ENCODE assay signal across 16 cellular contexts in the genomic region with DNA sequence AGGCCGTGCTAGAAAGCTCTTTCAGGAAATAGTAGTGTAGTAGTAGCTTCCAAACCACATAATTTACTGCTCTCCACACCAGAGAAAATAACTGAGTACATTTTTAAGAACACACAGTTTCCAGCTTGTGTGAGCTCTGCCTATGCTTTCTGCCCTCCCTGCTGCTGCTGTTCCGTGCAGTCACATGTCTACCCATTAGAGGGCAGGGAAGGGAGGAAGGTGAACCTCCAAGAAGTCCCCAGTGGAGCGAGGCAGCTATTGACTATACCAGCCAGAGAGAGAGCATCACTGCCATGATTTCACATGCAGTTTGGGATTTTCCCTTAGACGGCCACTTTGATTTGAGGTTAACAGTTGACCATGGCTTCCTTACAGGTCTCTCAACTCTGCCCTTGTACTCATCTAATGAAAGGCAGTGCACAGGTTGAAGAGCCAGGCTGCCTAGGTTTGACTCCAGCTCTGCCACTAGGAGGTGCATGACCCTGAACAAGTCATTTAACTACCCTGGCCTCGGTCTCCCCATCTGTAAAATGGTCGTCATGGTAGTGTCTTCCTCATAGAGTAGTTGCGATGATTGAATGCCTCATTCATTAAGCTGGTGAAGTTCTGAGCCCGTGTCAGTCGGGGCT. TPM values are rescaled to one million over a fixed set of nuclear protein-coding genes. Genes with fewer than 3 reads are reported as not detected.
DNase-seq lines count a peak whose midpoint lies in the region; ATAC-seq, FAIRE-seq and TF ChIP-seq lines count a peak whose summit lies in the region.
"Had no signal": no experiment of that assay in that cellular context is flagged by ENCODE, and none has a peak within 500 bp of the region (broad histone marks: within the 10 kb centered on the region; RNA-seq: fewer than 3 reads in every experiment).

No MANE protein-coding gene starts in this region.

- CTCF ChIA-PET in activated CD8-positive, alpha-beta T cell treated with anti-CD3 and anti-CD28 coated beads for 36 hours (lab: Charles Lee): interaction anchor here (1.1 to 1.6 kb wide), 3 partner anchors 16 to 47 kb away, joined by 4 to 6 read pairs (median 5); no protein-coding TSS in a partner anchor
- CTCF ChIA-PET in activated CD8-positive, alpha-beta T cell treated with anti-CD3 and anti-CD28 coated beads, Interleukin-2, amount 10 ng/mL, durations not matched to agents 7 days and 5 days (lab: Charles Lee): no interaction called here
- CTCF ChIA-PET in H1 (lab: Charles Lee; ENCODE audit: partially characterized antibody): interaction anchor here (0.7 to 2.5 kb wide), 16 partner anchors 9 to 147 kb away, joined by 3 to 15 read pairs (median 4); partner anchors contain the start of gene CTTN

- no peak overlapping the region for H2BK12ac ChIP-seq in H1 (ENCODE audit: low read depth, low read length)

- H3K36me3 Mint-ChIP-seq in activated CD8-positive, alpha-beta T cell treated with anti-CD3 and anti-CD28 coated beads for 36 hours (ENCODE audit: low read depth): peaks cover 53% of the 10 kb centered on the region
- peaks cover 36% of the 10 kb centered on the region for H3K36me3 Mint-ChIP-seq in activated CD8-positive, alpha-beta T cell treated with anti-CD3 and anti-CD28 coated beads, Interleukin-2, amount 10 ng/mL, durations not matched to agents 7 days and 5 days (ENCODE audit: low read depth)
- H3K36me3 Mint-ChIP-seq: natural killer cell treated with Interleukin-12 subunit alpha and Interleukin-12 subunit beta and Interleukin-15 and Interleukin-18, amount 100 ng/mL, for 72 hours had no signal

- no peak overlapping the region for H3K56ac ChIP-seq in H1 (replicated peaks; ENCODE audit: insufficient read length, low read depth, low read length)

- H3K36me3 ChIP-seq in MM.1S (replicated peaks; ENCODE audit: insufficient read depth, low read length) (no peaks in the 10 kb centered on the region; the same call in 1 of the 2 replicates), H1 (ENCODE audit: control insufficient read depth in 2 of 4, insufficient read depth in 4 of 4, low read length in 3 of 4) (peaks cover 11 to 65% (median 26%) of the 10 kb centered on the region in 4 experiments; a peak in 7 of 8 replicates), upper lobe of right lung (peaks cover 94% of the 10 kb centered on the region), lower lobe of right lung (peaks cover 89% of the 10 kb centered on the region)

- H3K79me1 ChIP-seq in H1 (ENCODE audit: low read depth, low read length): no peaks in the 10 kb centered on the region; the same call in 1 of the 2 replicates

- TF ChIP-seq RAD21 in H1 (IDR thresholded peaks at IDR 0.05 in 1 of 2, conservative IDR thresholded peaks at IDR 0.05 in 1 of 2; ENCODE audit: low read depth in 2 of 2, low read length in 2 of 2): peak in 1 of 2 experiments; percentile 18; a peak in 1 of 4 replicates

- H4K5ac ChIP-seq in H1 (ENCODE audit: insufficient read length, low read depth, low read length): no peak overlapping the region

- peaks cover 10% of the 10 kb centered on the region for H3K4me1 Mint-ChIP-seq in activated CD8-positive, alpha-beta T cell treated with anti-CD3 and anti-CD28 coated beads for 36 hours (ENCODE audit: low read depth)
- H3K4me1 Mint-ChIP-seq in activated CD8-positive, alpha-beta T cell treated with anti-CD3 and anti-CD28 coated beads, Interleukin-2, amount 10 ng/mL, durations not matched to agents 7 days and 5 days (ENCODE audit: low read depth): no peaks in the 10 kb centered on the region

- no peak overlapping the region for H3K4ac ChIP-seq in H1 (replicated peaks; ENCODE audit: insufficient read length, low read depth, low read length)

- ATAC-seq in activated CD8-positive, alpha-beta T cell treated with anti-CD3 and anti-CD28 coated beads for 36 hours: peak; percentile 30
- ATAC-seq in activated CD8-positive, alpha-beta T cell treated with anti-CD3 and anti-CD28 coated beads, Interleukin-2, amount 10 ng/mL, durations not matched to agents 7 days and 5 days: no peak
- ATAC-seq in upper lobe of right lung (no peak), lower lobe of right lung (no peak), GM18907 (IDR thresholded peaks at IDR 0.05; ENCODE audit: unreplicated experiment) (no peak)
- ATAC-seq: effector memory CD8-positive, alpha-beta T cell had no signal

- no peak overlapping the region for H3K23ac ChIP-seq in H1 (ENCODE audit: insufficient read length)

- H3K23me2 ChIP-seq in H1 (ENCODE audit: low read depth, low read length): no peaks in the 10 kb centered on the region

- no peak overlapping the region for H3K27ac ChIP-seq in MM.1S (ENCODE audit: low read length)
- no peak overlapping the region for H3K27ac ChIP-seq in H1 (ENCODE audit: low read depth, low read length)
- H3K27ac ChIP-seq in upper lobe of right lung: no peak overlapping the region
- H3K27ac ChIP-seq in lower lobe of right lung: no peak overlapping the region
- H3K27ac ChIP-seq: testis had no signal

- H3K4me2 ChIP-seq in MM.1S (ENCODE audit: low read depth, low read length): no peak overlapping the region
- H3K4me2 ChIP-seq in H1 (ENCODE audit: insufficient read depth in 1 of 2, low read depth in 2 of 2, low read length in 2 of 2): no peak overlapping the region

- no peaks in the 10 kb centered on the region for H3K27me3 Mint-ChIP-seq in activated CD8-positive, alpha-beta T cell treated with anti-CD3 and anti-CD28 coated beads for 36 hours
- H3K27me3 Mint-ChIP-seq in activated CD8-positive, alpha-beta T cell treated with anti-CD3 and anti-CD28 coated beads, Interleukin-2, amount 10 ng/mL, durations not matched to agents 7 days and 5 days (ENCODE audit: low read depth): no peaks in the 10 kb centered on the region
- H3K27me3 Mint-ChIP-seq: effector memory CD8-positive, alpha-beta T cell; natural killer cell treated with Interleukin-12 subunit alpha and Interleukin-12 subunit beta and Interleukin-15 and Interleukin-18, amount 100 ng/mL, for 72 hours had no signal

- H2BK20ac ChIP-seq in H1 (ENCODE audit: low read length): no peak overlapping the region

- TF ChIP-seq EP300 in H1 (IDR thresholded peaks at IDR 0.05; ENCODE audit: borderline replicate concordance in 1 of 2, low read depth in 2 of 2, low read length in 2 of 2): no peak

- no peak for FAIRE-seq in H1 (lab: Jason Lieb, UNC)

- no peak overlapping the region for H4K8ac ChIP-seq in H1 (ENCODE audit: extremely low read depth, insufficient read depth, low read length)

- 88% methylated on average over 9 of the region's 9 CpGs; no CpG with 5 or more reads in 1 of the 2 experiments for WGBS in H1 (ENCODE audit: extremely low coverage in 1 of 2, insufficient coverage in 1 of 2, insufficient read length in 1 of 2, insufficient replicate concordance in 2 of 2, low coverage in 1 of 2, low lambda C conversion rate in 2 of 2, missing lambda C conversion rate in 1 of 2), 2 experiments

- H2AFZ ChIP-seq in MM.1S (ENCODE audit: low read length) (no peak overlapping the region), H1 (ENCODE audit: low read length) (no peak overlapping the region)

- no peaks in the 10 kb centered on the region for H3F3A ChIP-seq in MM.1S (ENCODE audit: insufficient read depth, low read length)

- no peak overlapping the region for H3K18ac ChIP-seq in H1 (ENCODE audit: extremely low read depth, low read length)

- H4K91ac ChIP-seq in H1 (replicated peaks; ENCODE audit: insufficient read length, low read length): no peak overlapping the region

- no peak for DNase-seq in activated CD8-positive, alpha-beta T cell treated with anti-CD3 and anti-CD28 coated beads for 36 hours
- no peak for DNase-seq in activated CD8-positive, alpha-beta T cell treated with anti-CD3 and anti-CD28 coated beads, Interleukin-2, amount 10 ng/mL, durations not matched to agents 7 days and 5 days
- DNase-seq in MM.1S (no peak), H1 (ENCODE audit: low read depth in 1 of 2, low spot score in 2 of 2) (no peak), upper lobe of right lung (peak; percentile 2), DMS53 treated with DMSO at 0.1 percent for 48 hours (lab: John Stamatoyannopoulos, UW; ENCODE audit: unreplicated experiment) (no peak), lower lobe of right lung (no peak)
- DNase-seq: activated T-cell treated with anti-CD3 and anti-CD28 coated beads for 4 hours; effector memory CD8-positive, alpha-beta T cell; foreskin melanocyte; NCI-H187; stimulated activated CD4-positive, alpha-beta T cell treated with anti-CD3 and anti-CD28 coated beads, Interleukin-2, amount 100 ng/mL, for 24 hours; testis had no signal

- no peaks in the 10 kb centered on the region for H3K9me3 ChIP-seq in MM.1S (replicated peaks; ENCODE audit: insufficient read depth, low read length)
- no peaks in the 10 kb centered on the region for H3K9me3 ChIP-seq in H1 (ENCODE audit: insufficient read depth in 2 of 2, low read depth in 1 of 2, low read length in 1 of 2)
- no peaks in the 10 kb centered on the region for H3K9me3 ChIP-seq in upper lobe of right lung
- no peaks in the 10 kb centered on the region for H3K9me3 ChIP-seq in lower lobe of right lung
- H3K9me3 ChIP-seq: testis had no signal

- H2BK5ac ChIP-seq in H1 (ENCODE audit: low read depth, low read length): no peak overlapping the region

- no peaks in the 10 kb centered on the region for H3K9me2 ChIP-seq in MM.1S (replicated peaks; ENCODE audit: insufficient read depth, low read length)

- H3K14ac ChIP-seq in H1 (ENCODE audit: insufficient read length): no peak overlapping the region

- TF ChIP-seq POLR2A in H1 (IDR thresholded peaks at IDR 0.05; ENCODE audit: control extremely low read depth in 1 of 2, low read depth in 2 of 2, low read length in 2 of 2): no peak

- no peaks in the 10 kb centered on the region for H3K4me1 ChIP-seq in MM.1S (ENCODE audit: low read length)
- H3K4me1 ChIP-seq in H1 (replicated peaks in 1 of 4; ENCODE audit: control insufficient read depth in 3 of 4, insufficient read depth in 4 of 4, low read length in 3 of 4): peaks cover 0 to 10% (median 3%) of the 10 kb centered on the region in 4 experiments; a peak in 3 of 7 replicates
- no peaks in the 10 kb centered on the region for H3K4me1 ChIP-seq in upper lobe of right lung
- no peaks in the 10 kb centered on the region for H3K4me1 ChIP-seq in lower lobe of right lung
- H3K4me1 ChIP-seq: testis had no signal

- H3K4me3 Mint-ChIP-seq in activated CD8-positive, alpha-beta T cell treated with anti-CD3 and anti-CD28 coated beads for 36 hours: no peak overlapping the region
- H3K4me3 Mint-ChIP-seq in activated CD8-positive, alpha-beta T cell treated with anti-CD3 and anti-CD28 coated beads, Interleukin-2, amount 10 ng/mL, durations not matched to agents 7 days and 5 days: no peak overlapping the region
- H3K4me3 Mint-ChIP-seq: effector memory CD8-positive, alpha-beta T cell; natural killer cell treated with Interleukin-12 subunit alpha and Interleukin-12 subunit beta and Interleukin-15 and Interleukin-18, amount 100 ng/mL, for 72 hours had no signal

- POLR2A ChIA-PET in activated CD8-positive, alpha-beta T cell treated with anti-CD3 and anti-CD28 coated beads for 36 hours (lab: Charles Lee): interaction anchor here (0.6 kb wide), 1 partner anchor 48 kb away, joined by 4 read pairs; no protein-coding TSS in a partner anchor
- POLR2A ChIA-PET in activated CD8-positive, alpha-beta T cell treated with anti-CD3 and anti-CD28 coated beads, Interleukin-2, amount 10 ng/mL, durations not matched to agents 7 days and 5 days (lab: Charles Lee): interaction anchor here (1.1 kb wide), 1 partner anchor 12 kb away, joined by 3 read pairs; no protein-coding TSS in a partner anchor
- POLR2A ChIA-PET in H1 (lab: Charles Lee; ENCODE audit: partially characterized antibody): interaction anchor here (0.9 to 1.6 kb wide), 4 partner anchors 9 to 23 kb away, joined by 3 to 5 read pairs (median 4); no protein-coding TSS in a partner anchor

- H3K27ac Mint-ChIP-seq in activated CD8-positive, alpha-beta T cell treated with anti-CD3 and anti-CD28 coated beads for 36 hours: no peak overlapping the region
- no peak overlapping the region for H3K27ac Mint-ChIP-seq in activated CD8-positive, alpha-beta T cell treated with anti-CD3 and anti-CD28 coated beads, Interleukin-2, amount 10 ng/mL, durations not matched to agents 7 days and 5 days
- H3K27ac Mint-ChIP-seq: effector memory CD8-positive, alpha-beta T cell; natural killer cell treated with Interleukin-12 subunit alpha and Interleukin-12 subunit beta and Interleukin-15 and Interleukin-18, amount 100 ng/mL, for 72 hours had no signal

- no peak overlapping the region for H2BK15ac ChIP-seq in H1 (ENCODE audit: low read length)

- no peak overlapping the region for H2BK120ac ChIP-seq in H1 (replicated peaks; ENCODE audit: low read depth, low read length)

- H3K4me3 ChIP-seq in MM.1S (ENCODE audit: low read length) (no peak overlapping the region), H1 (ENCODE audit: extremely low read depth in 1 of 4, insufficient read depth in 2 of 4, low read depth in 3 of 4, low read length in 4 of 4) (no peak overlapping the region), upper lobe of right lung (no peak overlapping the region), lower lobe of right lung (no peak overlapping the region)
- H3K4me3 ChIP-seq: testis had no signal

- H4K20me1 ChIP-seq in MM.1S (ENCODE audit: insufficient read depth, low read length): no peaks in the 10 kb centered on the region
- peaks cover 1 to 8% of the 10 kb centered on the region in 2 experiments for H4K20me1 ChIP-seq in H1 (replicated peaks in 1 of 2; ENCODE audit: control insufficient read depth in 1 of 2, insufficient read depth in 2 of 2, low read length in 2 of 2)

- intact Hi-C loops in activated CD8-positive, alpha-beta T cell treated with anti-CD3 and anti-CD28 coated beads for 36 hours (cut with micrococcal nuclease): no loop called here
- intact Hi-C loops in upper lobe of right lung (cut with DNase I): no loop called here
- intact Hi-C loops in lower lobe of right lung (cut with DNase I): no loop called here

- H3K27me3 ChIP-seq in MM.1S (replicated peaks; ENCODE audit: insufficient read depth, low read length) (no peaks in the 10 kb centered on the region), H1 (replicated peaks in 1 of 4; ENCODE audit: control insufficient read depth in 3 of 4, extremely low read depth in 1 of 4, insufficient read depth in 3 of 4, low read length in 3 of 4) (no peaks in the 10 kb centered on the region), upper lobe of right lung (no peaks in the 10 kb centered on the region), lower lobe of right lung (ENCODE audit: low read depth) (no peaks in the 10 kb centered on the region)
- H3K27me3 ChIP-seq: testis had no signal

- no peak for TF ChIP-seq CTCF in activated CD8-positive, alpha-beta T cell treated with anti-CD3 and anti-CD28 coated beads for 36 hours (IDR thresholded peaks at IDR 0.05)
- 0 out of 2 replicates have a peak, but pooled peaks have one; percentile 5 for TF ChIP-seq CTCF in MM.1S (IDR thresholded peaks at IDR 0.05; ENCODE audit: low read length)
- TF ChIP-seq CTCF in H1 (IDR thresholded peaks at IDR 0.05; ENCODE audit: control extremely low read depth in 1 of 3, insufficient read depth in 1 of 3, low read depth in 1 of 3, low read length in 3 of 3): peak; percentile 1 to 43 (median 31); a peak in 3 of 4 replicates
- TF ChIP-seq CTCF in upper lobe of right lung (IDR thresholded peaks at IDR 0.05): no peak
- no peak for TF ChIP-seq CTCF in lower lobe of right lung (IDR thresholded peaks at IDR 0.05)

- H3K9ac ChIP-seq in MM.1S (ENCODE audit: low read length) (no peak overlapping the region), H1 (replicated peaks in 1 of 4; ENCODE audit: extremely low read depth in 1 of 4, low read depth in 3 of 4, low read length in 3 of 4) (no peak overlapping the region)

- H3K79me2 ChIP-seq in MM.1S (ENCODE audit: low read length) (no peaks in the 10 kb centered on the region), H1 (ENCODE audit: control insufficient read depth in 1 of 2, insufficient read depth in 2 of 2, low read length in 2 of 2) (no peaks in the 10 kb centered on the region)

- H3K9me3 Mint-ChIP-seq in activated CD8-positive, alpha-beta T cell treated with anti-CD3 and anti-CD28 coated beads for 36 hours: no peaks in the 10 kb centered on the region
- no peaks in the 10 kb centered on the region for H3K9me3 Mint-ChIP-seq in activated CD8-positive, alpha-beta T cell treated with anti-CD3 and anti-CD28 coated beads, Interleukin-2, amount 10 ng/mL, durations not matched to agents 7 days and 5 days (ENCODE audit: insufficient read depth)
- H3K9me3 Mint-ChIP-seq: activated naive CD4-positive, alpha-beta T cell treated with anti-CD3 and anti-CD28 coated beads, Interleukin-2, amount 50 U/mL, for 72 hours; effector memory CD8-positive, alpha-beta T cell; natural killer cell treated with Interleukin-12 subunit alpha and Interleukin-12 subunit beta and Interleukin-15 and Interleukin-18, amount 100 ng/mL, for 72 hours had no signal

- H2AK5ac ChIP-seq in H1 (ENCODE audit: low read depth, low read length): no peak overlapping the region

RNA-seq across cellular contexts. Expression of gene CTTN, which starts 19.7 kb away (rescaled TPM):
- total RNA-seq in activated CD8-positive, alpha-beta T cell treated with anti-CD3 and anti-CD28 coated beads for 36 hours: 1 to 10 TPM; 8.6 to 9.9 TPM
- total RNA-seq in activated CD8-positive, alpha-beta T cell treated with anti-CD3 and anti-CD28 coated beads, Interleukin-2, amount 10 ng/mL, durations not matched to agents 7 days and 5 days: not detected
- 207 and 216 TPM in 2 replicates for total RNA-seq in H1 (2021; fragmentation: NEBNext Ultra II Directional; extraction: Animal tissue kit (Norgen Biotek cat#: 25700))
- 84.6 and 125 TPM in 2 replicates for polyA plus RNA-seq in H1 (2011; rRNA removed)
- polyA plus RNA-seq in H1 (2011; cell fraction: cytosol; rRNA removed): 128 TPM
- polyA plus RNA-seq in H1 (2011; cell fraction: nucleus; rRNA removed): 425 TPM
- 187 to 200 TPM (median 193 TPM) in 4 replicates for polyA plus RNA-seq in H1 (2012, experiment 1 of 2)
- 30.1 TPM for polyA plus RNA-seq in H1 (2012, experiment 2 of 2)
- 117 TPM for polyA plus RNA-seq in H1 (2013, experiment 1 of 2)
- polyA plus RNA-seq in H1 (2013, experiment 2 of 2): 107 TPM
- 145 and 156 TPM in 2 replicates for polyA minus RNA-seq in H1 (2011; rRNA and poly(A)+ RNA removed)
- polyA minus RNA-seq in H1 (2011; cell fraction: cytosol; rRNA and poly(A)+ RNA removed): 92.5 TPM
- polyA minus RNA-seq in H1 (2011; cell fraction: nucleus; rRNA and poly(A)+ RNA removed): 161 TPM
- total RNA-seq in upper lobe of right lung (177 TPM), lower lobe of right lung (145 TPM)

Comparison
In these comparisons a context has a peak if more than half of its experiments do, and no peak if none do; other contexts are left out.
1. CTCF ChIP-seq: peak in MM.1S (single experiment) and H1 (3 of 3); none in activated CD8-positive, alpha-beta T cell treated with anti-CD3 and anti-CD28 coated beads for 36 hours (single experiment), upper lobe of right lung (single experiment) and lower lobe of right lung (single experiment).
2. RNA of gene CTTN, which starts 19.7 kb away (total RNA-seq): 207 to 216 TPM in H1, 177 TPM in upper lobe of right lung (single experiment) and 145 TPM in lower lobe of right lung (single experiment); 8.6 to 9.9 TPM in activated CD8-positive, alpha-beta T cell treated with anti-CD3 and anti-CD28 coated beads for 36 hours and not detected in activated CD8-positive, alpha-beta T cell treated with anti-CD3 and anti-CD28 coated beads, Interleukin-2, amount 10 ng/mL, durations not matched to agents 7 days and 5 days; every median in the first group is over 10 times any median in the second.